In genomic region chr14:32419429-32419828, GRCh38 we compare ENCODE assay signal across 16 cellular contexts.
"Had no signal": no experiment of that assay in that cellular context is flagged by ENCODE, and none has a peak within 500 bp of the region (broad histone marks: within the 10 kb centered on the region; RNA-seq: fewer than 3 reads in every experiment).

No MANE protein-coding gene starts in this region.

- H3K4me3 ChIP-seq: adrenal gland, hepatocyte, left lung, mucosa of descending colon, pancreas, tibial artery had no signal

- H3K27ac ChIP-seq: hepatocyte, left lung, pancreas, tibial artery had no signal

- H3K79me2 ChIP-seq: hepatocyte had no signal

- H3K4me1 ChIP-seq: left lung, pancreas had no signal

- H2AFZ ChIP-seq: hepatocyte had no signal

- H3K27me3 ChIP-seq: adrenal gland, hepatocyte, left lung, pancreas, tibial artery had no signal

- DNase-seq: activated CD4-positive, alpha-beta T cell treated with anti-CD3 and anti-CD28 coated beads, Interleukin-2, amount 10 ng/mL, durations not matched to agents 24 days and 14 days; activated CD8-positive, alpha-beta memory T cell treated with anti-CD3 and anti-CD28 coated beads, Interleukin-2, amount 50 U/mL, for 4 hours; activated CD8-positive, alpha-beta T cell treated with anti-CD3 and anti-CD28 coated beads, Interleukin-2, amount 10 ng/mL, durations not matched to agents 7 days and 5 days; activated effector memory CD4-positive, alpha-beta T cell treated with anti-CD3 and anti-CD28 coated beads, Interleukin-2, amount 50 U/mL, for 16 hours; activated T-cell treated with anti-CD3 and anti-CD28 coated beads, Interleukin-2, amount 50 U/mL, for 48 hours; adrenal gland; erythroblast; left lung; mucosa of descending colon; naive thymus-derived CD4-positive, alpha-beta T cell; pancreas; stimulated activated CD4-positive, alpha-beta T cell treated with anti-CD3 and anti-CD28 coated beads, Interleukin-2, amount 100 ng/mL, for 48 hours; stimulated activated naive B cell treated with anti-CD40 and anti-IgM and Interleukin-4, amounts not matched to agents 10 μg/mL and 1 μg/mL and 100 μg/mL, for 72 hours; tibial artery had no signal

- H3K36me3 ChIP-seq: adrenal gland, left lung, pancreas, tibial artery had no signal

- H3K9me3 ChIP-seq: adrenal gland, pancreas, tibial artery had no signal

- ATAC-seq: activated CD8-positive, alpha-beta T cell treated with anti-CD3 and anti-CD28 coated beads, Interleukin-2, amount 10 ng/mL, durations not matched to agents 7 days and 5 days; left lung; mucosa of descending colon; naive thymus-derived CD4-positive, alpha-beta T cell; pancreas; stimulated activated naive B cell treated with anti-CD40 and anti-IgM and Interleukin-4, amounts not matched to agents 10 μg/mL and 1 μg/mL and 100 μg/mL, for 72 hours; WTC11 had no signal
